ENCODE assay signal across 22 cellular contexts in the genomic region with DNA sequence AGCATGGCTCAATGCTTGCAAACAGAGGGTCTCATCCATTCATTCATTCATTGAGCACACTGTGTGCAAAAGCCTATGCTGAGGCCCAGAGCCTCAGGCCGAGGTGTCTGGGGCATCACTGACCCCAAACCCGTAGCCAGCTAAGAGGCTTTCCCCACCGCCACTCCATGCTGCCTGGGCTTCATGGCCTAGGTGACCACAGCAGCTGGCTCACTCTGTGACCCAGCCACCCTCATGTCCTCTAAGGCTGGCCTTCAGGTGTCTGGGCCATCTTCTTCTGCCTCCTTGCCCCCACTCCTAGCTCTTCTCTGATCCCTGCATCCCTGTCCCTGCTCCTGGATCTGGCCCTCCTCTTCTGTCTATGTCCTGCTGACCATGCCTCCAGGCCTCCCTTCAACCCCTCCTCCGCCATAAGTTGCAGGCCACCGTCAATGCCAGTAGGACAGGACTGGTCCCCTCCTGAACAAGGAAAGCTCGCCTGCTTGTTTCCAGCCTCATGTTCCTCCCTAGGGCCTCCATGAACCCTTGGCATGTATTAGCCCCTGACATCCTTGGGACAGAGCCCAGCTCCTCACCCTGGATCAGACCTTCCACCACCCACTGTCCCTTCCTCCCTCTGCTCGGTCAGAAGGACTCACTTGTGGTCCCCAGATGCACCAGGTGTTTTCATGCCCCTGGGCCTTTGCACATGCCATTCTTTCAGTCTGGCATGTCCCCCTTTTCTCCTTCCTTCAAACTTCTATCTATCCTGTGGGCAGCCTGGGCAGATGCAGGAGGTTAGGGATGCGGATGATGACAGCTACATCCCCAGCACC.
DNase-seq lines count a peak whose midpoint lies in the region; ATAC-seq, FAIRE-seq and TF ChIP-seq lines count a peak whose summit lies in the region.
"Had no signal": no experiment of that assay in that cellular context is flagged by ENCODE, and none has a peak within 500 bp of the region (broad histone marks: within the 10 kb centered on the region; RNA-seq: fewer than 3 reads in every experiment).

No MANE protein-coding gene starts in this region.

- DNase-seq in activated effector memory CD4-positive, alpha-beta T cell treated with anti-CD3 and anti-CD28 coated beads, Interleukin-2, amount 50 U/mL, for 16 hours = peak; percentile 38
- no peak for DNase-seq in activated effector memory CD4-positive, alpha-beta T cell treated with Interleukin-2 at 50 U/mL for 16 hours
- DNase-seq in activated B cell treated with CpG ODN at 0.5 μM for 24 hours (peak; percentile 6), kidney (peak; percentile 22), progenitor cell of endocrine pancreas (ENCODE audit: low spot score, unreplicated experiment) (no peak), OCI-LY7 (ENCODE audit: low spot score) (no peak)
- DNase-seq: Calu3; CD8-positive, alpha-beta T cell; DMS79; GM23248; KBM-7; NCI-H1105; NCI-H1694; NCI-H2227 treated with DMSO at 0.1 percent for 48 hours; NCI-H510A treated with DMSO at 0.1 percent for 48 hours; NCI-H82; SHP77 treated with DMSO at 0.1 percent for 48 hours had no signal

- no peak for ATAC-seq in activated B cell treated with CpG ODN at 0.5 μM for 24 hours (ENCODE audit: low read depth)
- ATAC-seq in HG03571 (IDR thresholded peaks at IDR 0.05; ENCODE audit: unreplicated experiment) = no peak
- ATAC-seq: CD8-positive, alpha-beta T cell; HCT116 had no signal

- no peaks in the 10 kb centered on the region for H3K36me3 Mint-ChIP-seq in activated B cell treated with CpG ODN at 0.5 μM for 24 hours (ENCODE audit: low read depth)
- peaks cover 3% of the 10 kb centered on the region for H3K36me3 Mint-ChIP-seq in progenitor cell of endocrine pancreas (ENCODE audit: insufficient read depth)
- H3K36me3 Mint-ChIP-seq: CD8-positive, alpha-beta T cell had no signal

- FAIRE-seq in kidney (lab: Jason Lieb, UNC) = no peak
- FAIRE-seq: GM12892, GM18507 had no signal

- no peak overlapping the region for H2AFZ ChIP-seq in OCI-LY7 (ENCODE audit: low read length)
- H2AFZ ChIP-seq: GM23248 had no signal

- H3K4me1 ChIP-seq in kidney (ENCODE audit: control insufficient read depth in 1 of 2, insufficient read depth in 1 of 2, low read depth in 1 of 2, low read length in 2 of 2) (no peaks in the 10 kb centered on the region), OCI-LY7 (ENCODE audit: insufficient read depth, low read length, poor library complexity, severe bottlenecking) (peaks cover 12% of the 10 kb centered on the region)

- intact Hi-C loops in activated B cell treated with CpG ODN at 0.5 μM for 24 hours (cut with micrococcal nuclease) (no loop called here), kidney (cut with DNase I) (no loop called here), OCI-LY7 (cut with micrococcal nuclease; ENCODE audit: unreplicated experiment) (no loop called here)

- no peak overlapping the region for H3K4me3 ChIP-seq in kidney (ENCODE audit: low read length in 2 of 2)
- no peak overlapping the region for H3K4me3 ChIP-seq in OCI-LY7 (ENCODE audit: low read depth, low read length, poor library complexity, severe bottlenecking)
- H3K4me3 ChIP-seq: BLaER1 treated with 17β-estradiol and CSF1 and Interleukin-3, amounts not matched to agents 10 nM and 100 nM; GM23248 had no signal

- BruUV-seq in OCI-LY7 (replicated peaks; lab: Mats Ljungman, UMichigan) = no TSS peak

- H3K9ac ChIP-seq in kidney (ENCODE audit: low read length in 2 of 2) = no peak overlapping the region
- H3K9ac ChIP-seq: BLaER1 treated with 17β-estradiol and CSF1 and Interleukin-3, amounts not matched to agents 10 nM and 100 nM; GM23248 had no signal

- H3K9me3 ChIP-seq in kidney (ENCODE audit: control insufficient read depth in 1 of 2, low read length in 2 of 2) = peaks cover 3 to 17% of the 10 kb centered on the region in 2 donors
- no peaks in the 10 kb centered on the region for H3K9me3 ChIP-seq in OCI-LY7 (ENCODE audit: low read length)

- CTCF ChIA-PET in activated B cell treated with CpG ODN at 0.5 μM for 24 hours (lab: Charles Lee) (no interaction called here), OCI-LY7 (lab: Charles Lee; ENCODE audit: unreplicated experiment) (interaction anchor here (0.6 kb wide), 1 partner anchor 17 kb away, joined by 3 read pairs; no protein-coding TSS in a partner anchor)

- H3K79me2 ChIP-seq in OCI-LY7 (ENCODE audit: insufficient read depth, low read depth, low read length) = no peaks in the 10 kb centered on the region

- H3K9me2 ChIP-seq in OCI-LY7 (ENCODE audit: insufficient read depth, low read length) = no peaks in the 10 kb centered on the region

- H3K27ac ChIP-seq in kidney (ENCODE audit: low read depth in 2 of 2, low read length in 2 of 2) = no peak overlapping the region
- H3K27ac ChIP-seq in OCI-LY7 (ENCODE audit: low read depth, low read length, poor library complexity, severe bottlenecking) = no peak overlapping the region
- H3K27ac ChIP-seq: BLaER1 treated with 17β-estradiol and CSF1 and Interleukin-3, amounts not matched to agents 10 nM and 100 nM; GM23248 had no signal

- H3K27ac Mint-ChIP-seq in activated B cell treated with CpG ODN at 0.5 μM for 24 hours (no peak overlapping the region), progenitor cell of endocrine pancreas (peak overlapping the region; percentile 62)
- H3K27ac Mint-ChIP-seq: CD8-positive, alpha-beta T cell had no signal

- H3K9me3 Mint-ChIP-seq in activated B cell treated with CpG ODN at 0.5 μM for 24 hours (peaks cover 16% of the 10 kb centered on the region), progenitor cell of endocrine pancreas (ENCODE audit: low read depth) (peaks cover 17% of the 10 kb centered on the region)

- no peaks in the 10 kb centered on the region for H3K4me1 Mint-ChIP-seq in activated B cell treated with CpG ODN at 0.5 μM for 24 hours
- peaks cover 17% of the 10 kb centered on the region for H3K4me1 Mint-ChIP-seq in progenitor cell of endocrine pancreas (ENCODE audit: low read depth)

- POLR2A ChIA-PET in activated B cell treated with CpG ODN at 0.5 μM for 24 hours (lab: Charles Lee) = no interaction called here
- POLR2A ChIA-PET in OCI-LY7 (lab: Charles Lee) = no interaction called here

- no peaks in the 10 kb centered on the region for H3K36me3 ChIP-seq in kidney (ENCODE audit: control insufficient read depth in 1 of 2, insufficient read depth in 2 of 2, low read length in 2 of 2)
- H3K36me3 ChIP-seq in OCI-LY7 (ENCODE audit: insufficient read depth, low read length) = no peaks in the 10 kb centered on the region
- H3K36me3 ChIP-seq: BLaER1 treated with 17β-estradiol and CSF1 and Interleukin-3, amounts not matched to agents 10 nM and 100 nM had no signal

- no peak for TF ChIP-seq CTCF in activated B cell treated with CpG ODN at 0.5 μM for 24 hours (IDR thresholded peaks at IDR 0.05)
- no peak for TF ChIP-seq CTCF in kidney (IDR thresholded peaks at IDR 0.05; ENCODE audit: borderline replicate concordance, extremely low read depth, insufficient read depth)
- no peak for TF ChIP-seq CTCF in progenitor cell of endocrine pancreas (IDR thresholded peaks at IDR 0.05; ENCODE audit: unreplicated experiment)
- no peak for TF ChIP-seq CTCF in OCI-LY7 (conservative IDR thresholded peaks at IDR 0.05; ENCODE audit: low read length)

- no peaks in the 10 kb centered on the region for H4K20me1 ChIP-seq in OCI-LY7 (ENCODE audit: insufficient read depth, low read length)
- H4K20me1 ChIP-seq: BLaER1 treated with 17β-estradiol and CSF1 and Interleukin-3, amounts not matched to agents 10 nM and 100 nM had no signal

- H3K27me3 Mint-ChIP-seq in activated B cell treated with CpG ODN at 0.5 μM for 24 hours (peaks cover 3% of the 10 kb centered on the region), progenitor cell of endocrine pancreas (peaks cover 6% of the 10 kb centered on the region)

- H3K4me3 Mint-ChIP-seq in activated B cell treated with CpG ODN at 0.5 μM for 24 hours (no peak overlapping the region), progenitor cell of endocrine pancreas (ENCODE audit: low read depth) (no peak overlapping the region)
- H3K4me3 Mint-ChIP-seq: CD8-positive, alpha-beta T cell had no signal

- H3K4me2 ChIP-seq in OCI-LY7 (ENCODE audit: low read length) = no peak overlapping the region
- H3K4me2 ChIP-seq: BLaER1 treated with 17β-estradiol and CSF1 and Interleukin-3, amounts not matched to agents 10 nM and 100 nM had no signal

Comparison
In these comparisons a context has a peak if more than half of its experiments do, and no peak if none do; other contexts are left out.
1. DNase-seq: peak in activated effector memory CD4-positive, alpha-beta T cell treated with anti-CD3 and anti-CD28 coated beads, Interleukin-2, amount 50 U/mL, for 16 hours (single experiment), activated B cell treated with CpG ODN at 0.5 μM for 24 hours (single experiment) and kidney (single experiment); none in activated effector memory CD4-positive, alpha-beta T cell treated with Interleukin-2 at 50 U/mL for 16 hours (single experiment), progenitor cell of endocrine pancreas (single experiment) and OCI-LY7 (single experiment).